In the genomic region with DNA sequence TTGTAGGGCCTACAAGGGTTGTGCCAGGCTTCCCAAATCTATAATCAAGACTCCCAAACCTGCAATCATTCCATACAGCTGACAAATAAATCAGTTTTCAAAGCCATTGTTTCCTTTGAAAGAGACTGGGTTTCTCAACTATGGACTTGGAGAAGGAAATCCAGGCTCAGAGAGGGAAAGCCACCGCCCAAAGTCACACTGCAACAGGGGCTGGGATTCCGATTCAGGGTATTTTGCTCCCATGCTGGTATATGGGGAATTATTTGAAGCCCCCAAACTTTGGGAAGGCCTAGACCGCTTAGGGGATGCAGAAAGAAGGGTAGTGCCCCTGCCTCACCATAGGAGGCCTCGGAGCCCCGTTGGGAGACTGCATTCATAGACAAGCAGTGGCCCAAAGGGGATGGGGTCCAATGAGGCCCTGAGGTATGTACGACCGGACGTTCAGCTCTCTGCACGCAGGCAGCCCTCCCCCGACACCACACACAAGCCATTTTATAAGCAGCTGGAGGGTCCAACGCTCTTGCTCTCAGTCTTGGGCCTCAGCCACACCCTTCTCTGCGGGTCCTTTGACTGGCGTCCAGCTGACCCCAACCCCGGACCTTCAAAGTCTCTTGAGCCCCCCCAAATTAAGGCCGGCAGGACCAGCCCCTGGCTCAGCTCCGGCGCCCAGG, we compare ENCODE assay signal across 8 cellular contexts. TPM values are rescaled to one million over a fixed set of nuclear protein-coding genes. Genes with fewer than 3 reads are reported as not detected.
DNase-seq lines count a peak whose midpoint lies in the region; ATAC-seq and TF ChIP-seq lines count a peak whose summit lies in the region.

No MANE protein-coding gene starts in this region.

- H3K4me1 ChIP-seq in mucosa of descending colon (ENCODE audit: low read depth) = peaks cover 3% of the 10 kb centered on the region

- peaks cover 2% of the 10 kb centered on the region for H3K27me3 Mint-ChIP-seq in dendritic cell treated with granulocyte-macrophage colony-stimulating factor and Interleukin-4, amounts not matched to agents 40 ng/mL and 50 ng/mL, for 4 days

- H3K9me3 ChIP-seq in mucosa of descending colon = no peaks in the 10 kb centered on the region

- peak overlapping the region; percentile 89 for H3K4me3 Mint-ChIP-seq in dendritic cell treated with granulocyte-macrophage colony-stimulating factor and Interleukin-4, amounts not matched to agents 40 ng/mL and 50 ng/mL, for 4 days

- intact Hi-C loops in dendritic cell treated with granulocyte-macrophage colony-stimulating factor and Interleukin-4, amounts not matched to agents 40 ng/mL and 50 ng/mL, for 4 days (cut with micrococcal nuclease) = no loop called here
- intact Hi-C loops in mucosa of descending colon (cut with DNase I, micrococcal nuclease) = no loop called here

- peaks cover 18% of the 10 kb centered on the region for H3K36me3 Mint-ChIP-seq in dendritic cell treated with granulocyte-macrophage colony-stimulating factor and Interleukin-4, amounts not matched to agents 40 ng/mL and 50 ng/mL, for 4 days (ENCODE audit: low read depth)

- POLR2A ChIA-PET in RWPE1 (lab: Yijun Ruan, JAX; ENCODE audit: low non-redundant PET) = interaction anchor here (0.9 kb wide), 1 partner anchor 43 kb away, joined by 3 read pairs; no protein-coding TSS in a partner anchor

- H3K9me3 Mint-ChIP-seq in dendritic cell treated with granulocyte-macrophage colony-stimulating factor and Interleukin-4, amounts not matched to agents 40 ng/mL and 50 ng/mL, for 4 days = no peaks in the 10 kb centered on the region

- CTCF ChIA-PET in RWPE1 (lab: Yijun Ruan, JAX) = interaction anchor here (0.6 to 1.7 kb wide), 4 partner anchors 9 to 355 kb away, joined by 3 to 5 read pairs (median 4); no protein-coding TSS in a partner anchor

- peaks cover 60% of the 10 kb centered on the region for H3K4me1 Mint-ChIP-seq in dendritic cell treated with granulocyte-macrophage colony-stimulating factor and Interleukin-4, amounts not matched to agents 40 ng/mL and 50 ng/mL, for 4 days (ENCODE audit: low read depth)

- peak overlapping the region; percentile 92 for H3K27ac Mint-ChIP-seq in dendritic cell treated with granulocyte-macrophage colony-stimulating factor and Interleukin-4, amounts not matched to agents 40 ng/mL and 50 ng/mL, for 4 days

- peak; percentile 21 for ATAC-seq in GM18511 (IDR thresholded peaks at IDR 0.05; ENCODE audit: unreplicated experiment)
- peak; percentile 31 for ATAC-seq in mucosa of descending colon

- no peaks in the 10 kb centered on the region for H3K36me3 ChIP-seq in mucosa of descending colon (ENCODE audit: low read depth)

- TF ChIP-seq CTCF in RWPE1 (conservative IDR thresholded peaks at IDR 0.05; ENCODE audit: low read depth) = no peak
- TF ChIP-seq CTCF in mucosa of descending colon (IDR thresholded peaks at IDR 0.05) = no peak

- peak overlapping the region; percentile 12 for H3K4me3 ChIP-seq in mucosa of descending colon

- DNase-seq in 8988T = peak; percentile 32
- no peak for DNase-seq in RWPE1 (ENCODE audit: low spot score)
- DNase-seq in mucosa of descending colon = peak in 2 of 3 donors; percentile 24 to 68
- DNase-seq in NCI-H524 treated with DMSO at 0.1 percent for 48 hours (lab: John Stamatoyannopoulos, UW) = no peak
- DNase-seq in HK-2 (ENCODE audit: unreplicated experiment) = no peak
- no peak for DNase-seq in SKM-1 (lab: John Stamatoyannopoulos, UW; ENCODE audit: unreplicated experiment)

- peak overlapping the region; percentile 48 for H3K27ac ChIP-seq in RWPE1

RNA-seq across cellular contexts. Expression of gene ANXA6, which starts 0.7 kb away (rescaled TPM):
- total RNA-seq in mucosa of descending colon = 100 to 1,000 TPM in 1 of 3 donors, 10 to 100 TPM in 2; 21.4 to 180 (median 68.0) TPM

Comparison
In these comparisons a context has a peak if more than half of its experiments do, and no peak if none do; other contexts are left out.
1. DNase-seq: peak in 8988T (single experiment) and mucosa of descending colon (2 of 3); none in RWPE1 (single experiment), NCI-H524 treated with DMSO at 0.1 percent for 48 hours (single experiment), HK-2 (single experiment) and SKM-1 (single experiment).